ENCODE assay signal across 21 cellular contexts in genomic region chr3:83882701-83883100, GRCh38.
"Had no signal": no experiment of that assay in that cellular context is flagged by ENCODE, and none has a peak within 500 bp of the region (broad histone marks: within the 10 kb centered on the region; RNA-seq: fewer than 3 reads in every experiment).

No MANE protein-coding gene starts in this region.

- H3K4me3 ChIP-seq: colonic mucosa, esophagus squamous epithelium, gastrocnemius medialis, heart right ventricle, left lung, lower lobe of right lung, mucosa of descending colon had no signal

- H3K27me3 ChIP-seq: colonic mucosa, esophagus squamous epithelium, gastrocnemius medialis, heart right ventricle, left lung had no signal

- DNase-seq: colonic mucosa; cortex of kidney; effector CD8-positive, alpha-beta T cell; effector memory CD8-positive, alpha-beta T cell; endodermal cell; erythroblast; esophagus squamous epithelium; foreskin melanocyte; gastrocnemius medialis; glutamatergic neuron; head of caudate nucleus; heart right ventricle; hippocampal formation; left cardiac atrium; left lung; left ventricle myocardium superior; lower lobe of right lung; mesenchymal stem cell; mucosa of descending colon had no signal

- H3K36me3 ChIP-seq: colonic mucosa, esophagus squamous epithelium, gastrocnemius medialis, heart right ventricle, left lung, lower lobe of right lung had no signal

- ATAC-seq: effector memory CD8-positive, alpha-beta T cell; esophagus mucosa; gastrocnemius medialis; heart right ventricle; left cardiac atrium; left lung; left ventricle myocardium superior; lower lobe of right lung; mucosa of descending colon had no signal

- H3K27ac ChIP-seq: colonic mucosa, epithelial cell of prostate, esophagus squamous epithelium, gastrocnemius medialis, heart right ventricle, left lung, lower lobe of right lung had no signal

- H3K4me1 ChIP-seq: colonic mucosa, esophagus squamous epithelium, gastrocnemius medialis, heart right ventricle, left lung, lower lobe of right lung had no signal

- H3K9me3 ChIP-seq: colonic mucosa, esophagus squamous epithelium, gastrocnemius medialis, heart right ventricle, left lung, lower lobe of right lung had no signal
